39 cellular contexts compared by ENCODE assay signal in the genomic region with DNA sequence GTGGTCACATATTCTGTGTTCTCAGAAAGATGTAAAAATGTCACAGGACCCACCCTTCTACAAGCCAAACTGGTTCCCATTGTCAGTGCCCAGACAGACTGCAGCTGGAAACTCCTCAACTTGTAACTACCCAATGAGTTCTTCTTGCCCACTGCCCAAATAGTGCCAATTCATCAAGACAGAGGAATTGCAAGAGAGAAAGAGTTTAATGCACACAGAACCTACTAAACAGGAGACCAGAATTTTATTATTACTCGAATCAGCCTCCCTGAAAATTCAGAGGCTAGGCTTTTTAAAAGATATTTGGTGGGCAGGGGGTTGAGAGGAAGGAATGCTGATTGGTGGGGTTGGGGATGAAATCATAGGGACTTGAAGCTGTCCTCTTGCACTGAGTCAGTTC.
"Had no signal": no experiment of that assay in that cellular context is flagged by ENCODE, and none has a peak within 500 bp of the region (broad histone marks: within the 10 kb centered on the region; RNA-seq: fewer than 3 reads in every experiment).

No MANE protein-coding gene starts in this region.

- H3K4me1 ChIP-seq: adrenal gland, ascending aorta, body of pancreas, breast epithelium had no signal

- ATAC-seq: activated naive CD4-positive, alpha-beta T cell treated with anti-CD3 and anti-CD28 coated beads, Interleukin-2, amount 50 U/mL, for 72 hours; activated naive CD8-positive, alpha-beta T cell treated with anti-CD3 and anti-CD28 coated beads, Interleukin-2, amount 50 U/mL, for 24 hours; activated T-cell treated with anti-CD3 and anti-CD28 coated beads, Interleukin-2, amount 50 U/mL, for 4 hours; activated T-cell treated with anti-CD3 and anti-CD28 coated beads, Interleukin-2, amount 50 U/mL, for 72 hours; activated T-helper 17 cell treated with anti-CD3 and anti-CD28 coated beads, Interleukin-2, amount 50 U/mL, for 72 hours; body of pancreas had no signal

- H3K9me3 ChIP-seq: adrenal gland, body of pancreas had no signal

- H3K4me3 Mint-ChIP-seq: activated naive CD4-positive, alpha-beta T cell treated with anti-CD3 and anti-CD28 coated beads for 36 hours; activated naive CD4-positive, alpha-beta T cell treated with anti-CD3 and anti-CD28 coated beads, Interleukin-2, amount 10 ng/mL, durations not matched to agents 7 days and 5 days; activated naive CD4-positive, alpha-beta T cell treated with anti-CD3 and anti-CD28 coated beads, Interleukin-2, amount 50 U/mL, for 24 hours; activated naive CD8-positive, alpha-beta T cell; activated naive CD8-positive, alpha-beta T cell treated with anti-CD3 and anti-CD28 coated beads for 36 hours; activated naive CD8-positive, alpha-beta T cell treated with anti-CD3 and anti-CD28 coated beads, Interleukin-2, amount 10 ng/mL, durations not matched to agents 7 days and 5 days; activated naive CD8-positive, alpha-beta T cell treated with anti-CD3 and anti-CD28 coated beads, Interleukin-2, amount 50 U/mL, for 24 hours; activated T-cell treated with anti-CD3 and anti-CD28 coated beads, Interleukin-2, amount 50 U/mL, for 24 hours; activated T-cell treated with anti-CD3 and anti-CD28 coated beads, Interleukin-2, amount 50 U/mL, for 4 hours; activated T-cell treated with anti-CD3 and anti-CD28 coated beads, Interleukin-2, amount 50 U/mL, for 72 hours; activated T-helper 1 cell treated with anti-CD3 and anti-CD28 coated beads, Interleukin-12 subunit alpha, Interleukin-12 subunit beta, Interleukin-2, Interleukin-4 antibody, amounts not matched to agents 30 ng/mL and 10 ng/mL and 1 ng/mL, durations not matched to agents 14 hours and 24 hours and 36 hours; activated T-helper 17 cell treated with anti-CD3 and anti-CD28 coated beads, Interleukin-2, amount 50 U/mL, for 72 hours; brain; central memory CD8-positive, alpha-beta T cell had no signal

- H3K27ac ChIP-seq: adrenal gland, ascending aorta, body of pancreas, brain microvascular endothelial cell, breast epithelium, cardiac muscle cell had no signal

- H3K4me1 Mint-ChIP-seq: activated naive CD4-positive, alpha-beta T cell treated with anti-CD3 and anti-CD28 coated beads, Interleukin-2, amount 10 ng/mL, durations not matched to agents 7 days and 5 days; activated naive CD4-positive, alpha-beta T cell treated with anti-CD3 and anti-CD28 coated beads, Interleukin-2, amount 50 U/mL, for 24 hours; activated naive CD8-positive, alpha-beta T cell treated with anti-CD3 and anti-CD28 coated beads for 36 hours; activated naive CD8-positive, alpha-beta T cell treated with anti-CD3 and anti-CD28 coated beads, Interleukin-2, amount 10 ng/mL, durations not matched to agents 7 days and 5 days; activated naive CD8-positive, alpha-beta T cell treated with anti-CD3 and anti-CD28 coated beads, Interleukin-2, amount 50 U/mL, for 24 hours; activated T-helper 17 cell treated with anti-CD3 and anti-CD28 coated beads, Interleukin-2, amount 50 U/mL, for 72 hours; brain; central memory CD8-positive, alpha-beta T cell had no signal

- H3K36me3 ChIP-seq: adrenal gland, ascending aorta, brain microvascular endothelial cell, breast epithelium, cardiac muscle cell had no signal

- H3K4me3 ChIP-seq: adrenal gland, ascending aorta, body of pancreas, breast epithelium, cardiac muscle cell had no signal

- H3K27ac Mint-ChIP-seq: activated naive CD4-positive, alpha-beta T cell treated with anti-CD3 and anti-CD28 coated beads for 36 hours; activated naive CD4-positive, alpha-beta T cell treated with anti-CD3 and anti-CD28 coated beads, Interleukin-2, amount 10 ng/mL, durations not matched to agents 7 days and 5 days; activated naive CD4-positive, alpha-beta T cell treated with anti-CD3 and anti-CD28 coated beads, Interleukin-2, amount 50 U/mL, for 24 hours; activated naive CD4-positive, alpha-beta T cell treated with anti-CD3 and anti-CD28 coated beads, Interleukin-2, amount 50 U/mL, for 72 hours; activated naive CD8-positive, alpha-beta T cell; activated naive CD8-positive, alpha-beta T cell treated with anti-CD3 and anti-CD28 coated beads for 36 hours; activated naive CD8-positive, alpha-beta T cell treated with anti-CD3 and anti-CD28 coated beads, Interleukin-2, amount 10 ng/mL, durations not matched to agents 7 days and 5 days; activated naive CD8-positive, alpha-beta T cell treated with anti-CD3 and anti-CD28 coated beads, Interleukin-2, amount 50 U/mL, for 24 hours; activated T-cell treated with anti-CD3 and anti-CD28 coated beads, Interleukin-2, amount 50 U/mL, for 24 hours; activated T-cell treated with anti-CD3 and anti-CD28 coated beads, Interleukin-2, amount 50 U/mL, for 72 hours; activated T-helper 1 cell treated with anti-CD3 and anti-CD28 coated beads, Interleukin-12 subunit alpha, Interleukin-12 subunit beta, Interleukin-2, Interleukin-4 antibody, amounts not matched to agents 30 ng/mL and 10 ng/mL and 1 ng/mL, durations not matched to agents 14 hours and 24 hours and 36 hours; activated T-helper 17 cell treated with anti-CD3 and anti-CD28 coated beads, Interleukin-2, amount 50 U/mL, for 72 hours; activated T-helper 2 cell treated with anti-CD3 and anti-CD28 coated beads, Interferon-gamma antibody, Interleukin-2, Interleukin-4, amounts not matched to agents 10 μg/mL and 5 μg/mL and 100 μg/mL, durations not matched to agents 14 hours and 24 hours and 36 hours; brain had no signal

- H3K27me3 ChIP-seq: ascending aorta, brain microvascular endothelial cell, breast epithelium, cardiac muscle cell had no signal

- FAIRE-seq: astrocyte, colon had no signal

- DNase-seq: activated effector memory CD4-positive, alpha-beta T cell treated with anti-CD3 and anti-CD28 coated beads, Interleukin-2, amount 50 U/mL, for 16 hours; activated effector memory CD4-positive, alpha-beta T cell treated with Interleukin-2 at 50 U/mL for 16 hours; activated gamma-delta T cell; activated gamma-delta T cell treated with Interleukin-2 at 50 U/mL for 16 hours; activated naive CD4-positive, alpha-beta T cell; activated naive CD4-positive, alpha-beta T cell treated with anti-CD3 and anti-CD28 coated beads for 36 hours; activated naive CD4-positive, alpha-beta T cell treated with anti-CD3 and anti-CD28 coated beads, Interleukin-2, amount 10 ng/mL, durations not matched to agents 7 days and 5 days; activated naive CD4-positive, alpha-beta T cell treated with anti-CD3 and anti-CD28 coated beads, Interleukin-2, amount 50 U/mL, for 16 hours; activated naive CD4-positive, alpha-beta T cell treated with Interleukin-2 at 50 U/mL for 16 hours; activated naive CD8-positive, alpha-beta T cell treated with anti-CD3 and anti-CD28 coated beads for 36 hours; activated naive CD8-positive, alpha-beta T cell treated with anti-CD3 and anti-CD28 coated beads, Interleukin-2, amount 10 ng/mL, durations not matched to agents 7 days and 5 days; activated naive CD8-positive, alpha-beta T cell treated with anti-CD3 and anti-CD28 coated beads, Interleukin-2, amount 50 U/mL, for 24 hours; activated T-cell treated with anti-CD3 and anti-CD28 coated beads, Interleukin-2, amount 50 U/mL, for 24 hours; activated T-cell treated with anti-CD3 and anti-CD28 coated beads, Interleukin-2, amount 50 U/mL, for 4 hours; activated T-cell treated with anti-CD3 and anti-CD28 coated beads, Interleukin-2, amount 50 U/mL, for 48 hours; activated T-cell treated with anti-CD3 and anti-CD28 coated beads, Interleukin-2, amount 50 U/mL, for 72 hours; adrenal gland; amniotic stem cell; amygdala; anterior cingulate cortex; aorta; body of pancreas; brain microvascular endothelial cell; caudate nucleus; central memory CD4-positive, alpha-beta T cell; cerebellar nuclear complex had no signal

- H3K36me3 Mint-ChIP-seq: activated naive CD4-positive, alpha-beta T cell treated with anti-CD3 and anti-CD28 coated beads, Interleukin-2, amount 10 ng/mL, durations not matched to agents 7 days and 5 days; activated naive CD8-positive, alpha-beta T cell treated with anti-CD3 and anti-CD28 coated beads for 36 hours; activated naive CD8-positive, alpha-beta T cell treated with anti-CD3 and anti-CD28 coated beads, Interleukin-2, amount 10 ng/mL, durations not matched to agents 7 days and 5 days; brain had no signal
